8 cellular contexts compared by ENCODE assay signal in the genomic region with DNA sequence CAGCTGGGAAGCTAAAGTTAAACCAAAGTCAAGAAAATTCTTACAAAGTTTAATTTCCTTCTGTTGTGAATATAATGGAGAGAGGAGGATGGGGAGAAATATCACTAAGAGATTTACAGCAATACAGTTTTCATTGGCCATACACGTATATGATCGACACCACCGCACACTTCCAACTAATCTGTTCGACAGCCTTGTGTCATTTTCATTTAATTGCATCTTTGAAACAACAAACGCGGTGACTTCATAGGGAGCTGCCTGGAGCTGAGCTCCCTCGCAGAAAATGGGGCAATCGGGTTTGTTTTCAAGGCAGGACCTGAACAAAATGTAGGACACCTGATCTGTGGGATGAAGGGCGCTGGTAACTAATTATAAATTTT. TPM values are rescaled to one million over a fixed set of nuclear protein-coding genes. Genes with fewer than 3 reads are reported as not detected.
DNase-seq lines count a peak whose midpoint lies in the region; ATAC-seq, FAIRE-seq and TF ChIP-seq lines count a peak whose summit lies in the region.

No MANE protein-coding gene starts in this region.

- DNase-seq in AG04450 (ENCODE audit: low read depth, low spot score) (no peak), HFF-Myc (ENCODE audit: extremely low read depth, low read depth) (no peak), amniotic stem cell (lab: John Stamatoyannopoulos, UW) (peak; percentile 33), NCI-H187 treated with DMSO at 0.1 percent for 48 hours (lab: John Stamatoyannopoulos, UW) (no peak), DMS79 (lab: John Stamatoyannopoulos, UW) (no peak)

- H3K4me1 ChIP-seq in subcutaneous abdominal adipose tissue (ENCODE audit: control insufficient read depth in 5 of 5, insufficient read depth in 5 of 5, low read length in 5 of 5): peaks cover 2 to 38% (median 34%) of the 10 kb centered on the region in 5 donors

- H3K4me3 ChIP-seq in AG04450 (ENCODE audit: low read depth, low read length) (peak overlapping the region; percentile 82), HFF-Myc (replicated peaks; ENCODE audit: low read depth, low read length) (peak overlapping the region; percentile 92), subcutaneous abdominal adipose tissue (ENCODE audit: low read depth in 1 of 5, low read length in 5 of 5) (peak overlapping the region; percentile 70 to 97 (median 90))

- H3K9me3 ChIP-seq in AG04450 (ENCODE audit: control insufficient read depth, insufficient read depth, low read length): no peaks in the 10 kb centered on the region
- no peaks in the 10 kb centered on the region for H3K9me3 ChIP-seq in subcutaneous abdominal adipose tissue (ENCODE audit: control insufficient read depth in 5 of 5, low read length in 5 of 5)

- no peak for ATAC-seq in HG03108 (IDR thresholded peaks at IDR 0.05; ENCODE audit: unreplicated experiment)

- TF ChIP-seq CTCF in AG04450 (IDR thresholded peaks at IDR 0.05; ENCODE audit: low read depth, low read length) (no peak), HFF-Myc (IDR thresholded peaks at IDR 0.05; ENCODE audit: low read depth, low read length, missing control alignments) (no peak)

- peak overlapping the region; percentile 62 for H3K27ac ChIP-seq in AG04450 (ENCODE audit: low read depth, low read length)
- peak overlapping the region; percentile 88 for H3K27ac ChIP-seq in subcutaneous abdominal adipose tissue (ENCODE audit: low read depth, low read length)

- H3K27me3 ChIP-seq in AG04450 (ENCODE audit: control insufficient read depth, insufficient read depth, low read length) (no peaks in the 10 kb centered on the region), subcutaneous abdominal adipose tissue (ENCODE audit: control insufficient read depth in 5 of 5, insufficient read depth in 4 of 5, low read length in 5 of 5) (no peaks in the 10 kb centered on the region)

- POLR2A ChIA-PET in AG04450 (lab: Yijun Ruan, JAX): no interaction called here

- CTCF ChIA-PET in AG04450 (lab: Charles Lee): interaction anchor here (1.2 to 3.1 kb wide), 5 partner anchors 9 to 99 kb away, joined by 3 to 27 read pairs (median 6); no protein-coding TSS in a partner anchor

- H3K36me3 ChIP-seq in subcutaneous abdominal adipose tissue (ENCODE audit: control insufficient read depth in 5 of 5, insufficient read depth in 5 of 5, low read length in 5 of 5): no peaks in the 10 kb centered on the region

- peak overlapping the region; percentile 54 to 82 (median 79) for H3K9ac ChIP-seq in subcutaneous abdominal adipose tissue (ENCODE audit: low read length in 5 of 5)

- FAIRE-seq in islet of Langerhans (lab: Jason Lieb, UNC): peak; percentile 24

RNA-seq across cellular contexts. Expression of gene PTPN13, which starts 1.3 kb away (rescaled TPM):
- 25.0 and 26.7 TPM in 2 replicates for polyA plus RNA-seq in AG04450 (2011; rRNA removed)
- 30.3 and 42.2 TPM in 2 replicates for polyA minus RNA-seq in AG04450 (2011; rRNA and poly(A)+ RNA removed)
